Comparison of ENCODE assay signal across 24 cellular contexts in genomic region chr16:73730496-73731090, GRCh38.
"Had no signal": no experiment of that assay in that cellular context is flagged by ENCODE, and none has a peak within 500 bp of the region (broad histone marks: within the 10 kb centered on the region; RNA-seq: fewer than 3 reads in every experiment).

No MANE protein-coding gene starts in this region.

- H3K27ac ChIP-seq: coronary artery, RWPE1, SJCRH30, VCaP had no signal

- H3K27me3 ChIP-seq: SJCRH30 had no signal

- ATAC-seq: activated CD8-positive, alpha-beta T cell treated with anti-CD3 and anti-CD28 coated beads for 36 hours; activated T-cell treated with anti-CD3 and anti-CD28 coated beads, Interleukin-2, amount 50 U/mL, for 72 hours; T-helper 17 cell had no signal

- H3K36me3 ChIP-seq: SJCRH30 had no signal

- H3K4me3 ChIP-seq: coronary artery, SJCRH30 had no signal

- FAIRE-seq: bronchial epithelial cell had no signal

- H3K4me1 ChIP-seq: SJCRH30 had no signal

- H3K9me3 ChIP-seq: SJCRH30 had no signal

- DNase-seq: activated CD4-positive, alpha-beta T cell treated with anti-CD3 and anti-CD28 coated beads for 4 hours; activated CD8-positive, alpha-beta memory T cell treated with anti-CD3 and anti-CD28 coated beads, Interleukin-2, amount 50 U/mL, for 4 hours; activated CD8-positive, alpha-beta T cell treated with anti-CD3 and anti-CD28 coated beads for 36 hours; activated gamma-delta T cell treated with Interleukin-2 at 50 U/mL for 16 hours; activated T-cell treated with anti-CD3 and anti-CD28 coated beads, Interleukin-2, amount 50 U/mL, for 72 hours; aorta; central memory CD4-positive, alpha-beta T cell; Kasumi-1; MV-4-11; NCI-H1092 treated with DMSO at 0.1 percent for 48 hours; NCI-H1436; NCI-H1694 treated with DMSO at 0.1 percent for 48 hours; NCI-H2029 treated with DMSO at 0.1 percent for 48 hours; NCI-H446; NCI-H526; NCI-H774; Right ventricle myocardium superior; SJCRH30; T-helper 17 cell; T-helper 9 cell had no signal
